Comparison of ENCODE assay signal across 28 cellular contexts in the genomic region with DNA sequence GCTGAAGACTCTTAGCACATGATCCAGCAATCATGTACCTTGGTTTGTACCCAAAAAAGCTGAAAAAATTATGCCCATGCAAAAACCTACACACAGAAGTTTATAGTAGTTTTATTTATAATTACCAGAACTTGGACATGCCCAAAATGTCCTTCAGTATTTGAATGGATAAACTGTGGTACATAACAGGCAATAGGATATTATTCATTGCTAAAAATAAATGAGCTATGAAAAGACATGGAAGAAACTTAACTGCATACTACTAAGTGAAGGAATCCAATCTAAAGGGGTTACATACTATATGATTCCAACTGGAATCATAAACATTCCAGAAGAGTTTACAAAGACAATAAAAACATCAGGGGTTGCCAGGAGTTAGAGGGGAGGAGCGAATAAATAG.
"Had no signal": no experiment of that assay in that cellular context is flagged by ENCODE, and none has a peak within 500 bp of the region (broad histone marks: within the 10 kb centered on the region; RNA-seq: fewer than 3 reads in every experiment).

No MANE protein-coding gene starts in this region.

- H3K4me1 ChIP-seq: ascending aorta had no signal

- DNase-seq: activated B cell treated with CpG ODN at 0.5 μM for 24 hours; activated CD4-positive, alpha-beta memory T cell treated with anti-CD3 and anti-CD28 coated beads, Interleukin-2, amount 10 ng/mL, durations not matched to agents 7 days and 5 days; activated CD4-positive, alpha-beta T cell treated with anti-CD3 and anti-CD28 coated beads for 48 hours; activated CD4-positive, alpha-beta T cell treated with anti-CD3 and anti-CD28 coated beads, Interleukin-2, amount 10 ng/mL, durations not matched to agents 7 days and 5 days; activated CD4-positive, alpha-beta T cell treated with anti-CD3 and anti-CD28 coated beads, Interleukin-2, amount 50 U/mL, for 48 hours; activated CD4-positive, CD25-positive, alpha-beta regulatory T cell treated with anti-CD3 and anti-CD28 coated beads, Interleukin-2, amount 50 U/mL, for 72 hours; activated CD8-positive, alpha-beta memory T cell treated with anti-CD3 and anti-CD28 coated beads for 24 hours; activated CD8-positive, alpha-beta memory T cell treated with anti-CD3 and anti-CD28 coated beads, Interleukin-2, amount 10 ng/mL, durations not matched to agents 7 days and 5 days; activated CD8-positive, alpha-beta memory T cell treated with anti-CD3 and anti-CD28 coated beads, Interleukin-2, amount 50 U/mL, for 48 hours; activated CD8-positive, alpha-beta T cell treated with anti-CD3 and anti-CD28 coated beads, Interleukin-2, amount 10 ng/mL, durations not matched to agents 7 days and 5 days; activated effector memory CD4-positive, alpha-beta T cell treated with Interleukin-2 at 50 U/mL for 16 hours; activated gamma-delta T cell; activated naive CD4-positive, alpha-beta T cell treated with anti-CD3 and anti-CD28 coated beads, Interleukin-2, amount 10 ng/mL, durations not matched to agents 7 days and 5 days; activated naive CD4-positive, alpha-beta T cell treated with Interleukin-2 at 50 U/mL for 16 hours; activated naive CD8-positive, alpha-beta T cell treated with anti-CD3 and anti-CD28 coated beads, Interleukin-2, amount 10 ng/mL, durations not matched to agents 7 days and 5 days; activated naive CD8-positive, alpha-beta T cell treated with anti-CD3 and anti-CD28 coated beads, Interleukin-2, amount 50 U/mL, for 24 hours; activated T-cell treated with anti-CD3 and anti-CD28 coated beads, Interleukin-2, amount 50 U/mL, for 24 hours; activated T-cell treated with anti-CD3 and anti-CD28 coated beads, Interleukin-2, amount 50 U/mL, for 48 hours; amygdala; anterior cingulate cortex; central memory CD4-positive, alpha-beta T cell; SW 1271; T-helper 1 cell; T-helper 2 cell; T-helper 9 cell had no signal

- H3K4me3 ChIP-seq: ascending aorta, cardiac muscle cell had no signal

- H3K36me3 ChIP-seq: ascending aorta, cardiac muscle cell had no signal

- H3K27ac ChIP-seq: ascending aorta, cardiac muscle cell, VCaP had no signal

- ATAC-seq: activated CD8-positive, alpha-beta memory T cell treated with anti-CD3 and anti-CD28 coated beads, Interleukin-2, amount 10 ng/mL, durations not matched to agents 7 days and 5 days; activated CD8-positive, alpha-beta T cell treated with anti-CD3 and anti-CD28 coated beads, Interleukin-2, amount 10 ng/mL, durations not matched to agents 7 days and 5 days; activated naive CD8-positive, alpha-beta T cell treated with anti-CD3 and anti-CD28 coated beads, Interleukin-2, amount 50 U/mL, for 24 hours had no signal

- H3K9me3 ChIP-seq: ascending aorta had no signal

- H3K27me3 ChIP-seq: ascending aorta, cardiac muscle cell had no signal
